ENCODE assay signal across 8 cellular contexts in genomic region chr1:27233677-27234053, GRCh38. TPM values are rescaled to one million over a fixed set of nuclear protein-coding genes. Genes with fewer than 3 reads are reported as not detected.
A peak's percentile ranks its signal among the peaks of the same experiment; 100 is the strongest.
DNase-seq lines count a peak whose midpoint lies in the region; ATAC-seq, FAIRE-seq and TF ChIP-seq lines count a peak whose summit lies in the region.

No MANE protein-coding gene starts in this region.

- H3K36me3 ChIP-seq in GM06990 (ENCODE audit: control insufficient read depth, insufficient read depth, low read length) (no peaks in the 10 kb centered on the region), KMS-11 (ENCODE audit: insufficient read depth) (no peaks in the 10 kb centered on the region), GM12878 (ENCODE audit: control insufficient read depth in 2 of 2, insufficient read depth in 2 of 2, low read length in 1 of 2) (no peaks in the 10 kb centered on the region), upper lobe of right lung (no peaks in the 10 kb centered on the region)

- in situ Hi-C loops in GM12878 (cut with MboI) = no loop called here

- CTCF ChIA-PET in GM12878 (lab: Yijun Ruan, JAX) = interaction anchor here (0.8 to 1.7 kb wide), 3 partner anchors 16 to 392 kb away, joined by 4 to 6 read pairs (median 4); no protein-coding TSS in a partner anchor

- POLR2A ChIA-PET in GM12878 (lab: Charles Lee) = interaction anchor here (0.8 to 1.3 kb wide), 5 partner anchors 12 to 79 kb away, joined by 3 to 8 read pairs (median 4); partner anchors contain the start of gene SLC9A1

- DNase-seq in GM06990 (ENCODE audit: extremely low read depth, insufficient read length) (no peak), GM12878 (ENCODE audit: low read depth, low spot score) (no peak), memory B cell (ENCODE audit: low spot score in 2 of 2) (peak in 1 of 2 donors; percentile 14), upper lobe of right lung (no peak), superior temporal gyrus (ENCODE audit: extremely low spot score) (no peak)

- no peak for TF ChIP-seq EP300 in GM12878 (IDR thresholded peaks at IDR 0.05; ENCODE audit: borderline replicate concordance in 1 of 2, control insufficient read depth in 1 of 2, low read depth in 2 of 2, low read length in 2 of 2)

- SMC1A ChIA-PET in GM12878 (lab: Charles Lee; ENCODE audit: uncharacterized antibody, unreplicated experiment) = interaction anchor here (0.8 to 4.5 kb wide), 6 partner anchors 18 to 121 kb away, joined by 3 to 21 read pairs (median 4); no protein-coding TSS in a partner anchor

- H3K79me2 ChIP-seq in KMS-11 (ENCODE audit: insufficient read depth, low read depth) (no peaks in the 10 kb centered on the region; the same call in 1 of the 2 replicates), GM12878 (ENCODE audit: control insufficient read depth, insufficient read depth, low read length) (peaks cover 18% of the 10 kb centered on the region)

- H3K27me3 ChIP-seq in GM06990 (replicated peaks; ENCODE audit: control insufficient read depth, insufficient read depth, low read length) (no peaks in the 10 kb centered on the region), KMS-11 (ENCODE audit: insufficient read depth, low read depth) (no peaks in the 10 kb centered on the region), GM12878 (replicated peaks in 1 of 2; ENCODE audit: control insufficient read depth in 2 of 2, insufficient read depth in 2 of 2, low read length in 1 of 2) (no peaks in the 10 kb centered on the region), upper lobe of right lung (no peaks in the 10 kb centered on the region)

- peaks cover 24% of the 10 kb centered on the region for H3K4me1 Mint-ChIP-seq in memory B cell

- no TSS peak for BruUV-seq in GM12878 (replicated peaks; lab: Mats Ljungman, UMichigan)

- ATAC-seq in GM12878 (no peak), memory B cell (ENCODE audit: low read depth) (no peak), upper lobe of right lung (no peak), HG03025 (IDR thresholded peaks at IDR 0.05; ENCODE audit: low FRiP score, unreplicated experiment) (no peak), GM18520 (IDR thresholded peaks at IDR 0.05; ENCODE audit: unreplicated experiment) (no peak)

- WGBS in GM12878 (ENCODE audit: insufficient coverage, insufficient replicate concordance, low lambda C conversion rate, missing lambda C conversion rate) = 49% methylated on average over 9 of the region's 9 CpGs

- H3K27me3 Mint-ChIP-seq in memory B cell = no peaks in the 10 kb centered on the region

- no peaks in the 10 kb centered on the region for H3K9me3 Mint-ChIP-seq in memory B cell

- peak overlapping the region; percentile 98 for H3K4me3 Mint-ChIP-seq in memory B cell

- no peaks in the 10 kb centered on the region for H4K20me1 ChIP-seq in KMS-11 (ENCODE audit: insufficient read depth)
- no peaks in the 10 kb centered on the region for H4K20me1 ChIP-seq in GM12878 (ENCODE audit: control insufficient read depth, insufficient read depth)

- peak overlapping the region; percentile 43 for H3K4me3 ChIP-seq in GM06990 (replicated peaks; ENCODE audit: low read depth, low read length)
- H3K4me3 ChIP-seq in KMS-11 (IDR thresholded peaks at IDR 0.05; ENCODE audit: insufficient read depth, low read depth, low read length) = no peak overlapping the region
- peak overlapping the region; percentile 66; the same call in 1 of the 2 replicates for H3K4me3 ChIP-seq in GM12878
- H3K4me3 ChIP-seq in upper lobe of right lung = peak overlapping the region; percentile 80

- no peak for TF ChIP-seq POLR2A in GM12878 (IDR thresholded peaks at IDR 0.05; ENCODE audit: low read depth, low read length)

- no peak for TF ChIP-seq RAD21 in GM12878 (IDR thresholded peaks at IDR 0.05; ENCODE audit: insufficient read depth, low read depth, low read length)

- H3K9ac ChIP-seq in KMS-11 (peak overlapping the region; percentile 37; the same call in 1 of the 2 replicates), GM12878 (ENCODE audit: control insufficient read depth, insufficient read depth, low read length) (no peak overlapping the region)

- H3K9me3 ChIP-seq in GM12878 (replicated peaks; ENCODE audit: control insufficient read depth, insufficient read depth, low read length) = no peaks in the 10 kb centered on the region
- H3K9me3 ChIP-seq in upper lobe of right lung = no peaks in the 10 kb centered on the region

- RAD21 ChIA-PET in GM12878 (lab: Charles Lee; ENCODE audit: unreplicated experiment) = interaction anchor here (1.1 kb wide), 1 partner anchor 20 kb away, joined by 8 read pairs; no protein-coding TSS in a partner anchor

- peak overlapping the region; percentile 99 for H2AFZ ChIP-seq in KMS-11 (ENCODE audit: low read depth)
- peak overlapping the region; percentile 85 for H2AFZ ChIP-seq in GM12878 (ENCODE audit: control insufficient read depth, low read depth, low read length)

- H3K4me1 ChIP-seq in KMS-11 (ENCODE audit: low read depth, poor library complexity, severe bottlenecking) (peaks cover 25% of the 10 kb centered on the region), GM12878 (ENCODE audit: control insufficient read depth, insufficient read depth, low read length) (peaks cover 12% of the 10 kb centered on the region), upper lobe of right lung (peaks cover 26% of the 10 kb centered on the region)

- no peaks in the 10 kb centered on the region for H3K36me3 Mint-ChIP-seq in memory B cell

- H3K27ac ChIP-seq in KMS-11 (no peak overlapping the region; the same call in 1 of the 2 replicates), GM12878 (ENCODE audit: control insufficient read depth, insufficient read depth) (no peak overlapping the region), upper lobe of right lung (peak overlapping the region; percentile 53)

- H3K4me2 ChIP-seq in KMS-11 = peak overlapping the region; percentile 76
- peak overlapping the region; percentile 91 for H3K4me2 ChIP-seq in GM12878 (ENCODE audit: control insufficient read depth, insufficient read depth)

- TF ChIP-seq CTCF in GM06990 (IDR thresholded peaks at IDR 0.05; ENCODE audit: insufficient read depth, low read length, poor library complexity, severe bottlenecking) (no peak), KMS-11 (conservative IDR thresholded peaks at IDR 0.05; ENCODE audit: low read depth, low read length) (no peak), GM12878 (IDR thresholded peaks at IDR 0.05 in 2 of 3, conservative IDR thresholded peaks at IDR 0.05 in 1 of 3; ENCODE audit: control insufficient read depth in 2 of 3, extremely low read depth in 1 of 3, insufficient read depth in 1 of 3, low read depth in 3 of 3, low read length in 3 of 3) (no peak), upper lobe of right lung (IDR thresholded peaks at IDR 0.05) (no peak)

- intact Hi-C loops in GM12878 (cut with micrococcal nuclease; ENCODE audit: unreplicated experiment) (loop anchor here (2.0 kb wide), 1 partner anchor 19 kb away; no protein-coding TSS in a partner anchor), upper lobe of right lung (cut with DNase I) (no loop called here)

- no peak for FAIRE-seq in GM12878 (lab: Jason Lieb, UNC)

- peak overlapping the region; percentile 94 for H3K27ac Mint-ChIP-seq in memory B cell

TF ChIP-seq in GM12878, 131 proteins besides CTCF, POLR2A, EP300 and RAD21 (continues in another document):
- TF ChIP-seq MLLT1 (IDR thresholded peaks at IDR 0.05) = no peak

RNA-seq across cellular contexts. Expression of gene WDTC1, which starts 0.8 kb away (rescaled TPM):
- total RNA-seq in GM12878 (2013; cell fraction: nucleolus; rRNA removed) = 17.9 and 20.5 TPM in 2 replicates
- total RNA-seq in GM12878 (2014; rRNA removed) = 14.2 and 15.4 TPM in 2 replicates
- 8.0 and 8.2 TPM in 2 replicates for total RNA-seq in GM12878 (2014; rRNA removed; fragmentation: Illumina TruSeq; extraction: Trizol)
- 28.7 and 30.3 TPM in 2 replicates for total RNA-seq in GM12878 (2021)
- 11.8 TPM for polyA plus RNA-seq in GM12878 (2011; ENCODE audit: low read depth)
- polyA plus RNA-seq in GM12878 (2011; rRNA removed) = 3.1 and 7.2 TPM in 2 replicates
- polyA plus RNA-seq in GM12878 (2011; cell fraction: cytosol; rRNA removed) = 6.6 and 7.2 TPM in 2 replicates
- 11.0 and 11.5 TPM in 2 replicates for polyA plus RNA-seq in GM12878 (2011; cell fraction: nucleus; rRNA removed)
- polyA plus RNA-seq in GM12878 (2012) = 24.2 and 26.5 TPM in 2 replicates
- 12.6 and 19.0 TPM in 2 replicates for polyA plus RNA-seq in GM12878 (2014; fragmentation: Illumina TruSeq; extraction: Trizol)
- polyA plus RNA-seq in GM12878 (2014; fragmentation: Nextera tagmentation; extraction: Ambion mirVana) = under 1 TPM; 0.21 to 0.26 TPM
- 15.1 and 17.3 TPM in 2 replicates for polyA plus RNA-seq in GM12878 (2014; rRNA removed)
- 1 to 10 TPM; 2.8 to 3.7 TPM for polyA plus RNA-seq in GM12878 (2016; fragmentation: Nextera tagmentation; extraction: Ambion mirVana)
- polyA minus RNA-seq in GM12878 (2011; rRNA and poly(A)+ RNA removed) = 10.3 and 12.9 TPM in 2 replicates
- polyA minus RNA-seq in GM12878 (2011; cell fraction: cytosol; rRNA and poly(A)+ RNA removed) = 5.1 and 6.1 TPM in 2 replicates
- polyA minus RNA-seq in GM12878 (2011; cell fraction: nucleus; rRNA and poly(A)+ RNA removed) = 4.4 and 6.5 TPM in 2 replicates
- total RNA-seq in upper lobe of right lung = 44.1 TPM
